In genomic region chr10:80506836-80507483, GRCh38 we compare ENCODE assay signal across 15 cellular contexts. TPM values are rescaled to one million over a fixed set of nuclear protein-coding genes. Genes with fewer than 3 reads are reported as not detected.
DNase-seq lines count a peak whose midpoint lies in the region; ATAC-seq, FAIRE-seq and TF ChIP-seq lines count a peak whose summit lies in the region.
"Had no signal": no experiment of that assay in that cellular context is flagged by ENCODE, and none has a peak within 500 bp of the region (broad histone marks: within the 10 kb centered on the region; RNA-seq: fewer than 3 reads in every experiment).

No MANE protein-coding gene starts in this region.

- H3K9me3 ChIP-seq in astrocyte (ENCODE audit: insufficient read depth, low read depth, low read length) (no peaks in the 10 kb centered on the region), upper lobe of right lung (no peaks in the 10 kb centered on the region)
- H3K9me3 ChIP-seq: tibial artery had no signal

- peak overlapping the region; percentile 18 for H3K18ac ChIP-seq in mesendoderm (ENCODE audit: low read length)

- H3K4me3 ChIP-seq in astrocyte (ENCODE audit: insufficient read depth, low read depth, low read length) (peak overlapping the region; percentile 17), mesendoderm (ENCODE audit: low read length) (no peak overlapping the region), upper lobe of right lung (no peak overlapping the region)
- H3K4me3 ChIP-seq: tibial artery had no signal

- ATAC-seq in Right ventricle myocardium inferior (no peak), left ventricle myocardium superior (no peak), upper lobe of right lung (no peak)
- ATAC-seq: activated T-cell treated with anti-CD3 and anti-CD28 coated beads, Interleukin-2, amount 50 U/mL, for 72 hours; Panc1 had no signal

- no peaks in the 10 kb centered on the region for H3K27me3 Mint-ChIP-seq in astrocyte (ENCODE audit: low read depth, unreplicated experiment)

- H3K4me1 ChIP-seq in astrocyte (ENCODE audit: insufficient read depth, low read length) (peaks cover 75% of the 10 kb centered on the region), mesendoderm (ENCODE audit: control insufficient read depth, low read depth, low read length) (peaks cover 13% of the 10 kb centered on the region), upper lobe of right lung (peaks cover 77% of the 10 kb centered on the region)

- peak overlapping the region; percentile 21 for H2BK5ac ChIP-seq in mesendoderm (ENCODE audit: low read length)

- no peak overlapping the region for H3K4me3 Mint-ChIP-seq in astrocyte (ENCODE audit: unreplicated experiment)
- H3K4me3 Mint-ChIP-seq: activated T-cell treated with anti-CD3 and anti-CD28 coated beads, Interleukin-2, amount 50 U/mL, for 72 hours had no signal

- H2AFZ ChIP-seq in astrocyte (ENCODE audit: low read depth, low read length), result no peak overlapping the region

- H3K56ac ChIP-seq in mesendoderm (ENCODE audit: low read length), result peak overlapping the region; percentile 58

- H3K4ac ChIP-seq in mesendoderm (ENCODE audit: low read depth, low read length), result no peak overlapping the region

- H3K36me3 ChIP-seq in astrocyte (ENCODE audit: insufficient read depth, low read length) (peaks cover 7% of the 10 kb centered on the region), mesendoderm (ENCODE audit: control insufficient read depth, insufficient read depth, low read length) (peaks cover 1% of the 10 kb centered on the region), upper lobe of right lung (peaks cover 65% of the 10 kb centered on the region)

- TF ChIP-seq CTCF in astrocyte (IDR thresholded peaks at IDR 0.05; ENCODE audit: insufficient read depth, low read depth, low read length), result no peak
- no peak for TF ChIP-seq CTCF in upper lobe of right lung (IDR thresholded peaks at IDR 0.05)

- H2BK15ac ChIP-seq in mesendoderm (replicated peaks; ENCODE audit: low read depth), result no peak overlapping the region

- DNase-seq in Right ventricle myocardium inferior (ENCODE audit: missing footprints), result peak; percentile 56
- no peak for DNase-seq in left ventricle myocardium superior
- DNase-seq in astrocyte (ENCODE audit: low read depth), result no peak
- DNase-seq in mesendoderm, result no peak
- DNase-seq in upper lobe of right lung, result no peak
- DNase-seq in NCI-H1436 treated with DMSO at 0.1 percent for 48 hours (lab: John Stamatoyannopoulos, UW), result no peak
- DNase-seq in NCI-H1092 (lab: John Stamatoyannopoulos, UW), result no peak
- no peak for DNase-seq in NCI-H1105 (lab: John Stamatoyannopoulos, UW)
- DNase-seq: activated T-cell treated with anti-CD3 and anti-CD28 coated beads, Interleukin-2, amount 50 U/mL, for 72 hours; DND-41; NCI-H1436; NCI-H510A treated with DMSO at 0.1 percent for 48 hours; T-helper 2 cell had no signal

- H3K36me3 Mint-ChIP-seq in astrocyte (ENCODE audit: low read depth, unreplicated experiment), result peaks cover 28% of the 10 kb centered on the region

- H3K79me2 ChIP-seq in astrocyte (ENCODE audit: insufficient read depth, low read length) (peaks cover 54% of the 10 kb centered on the region), mesendoderm (ENCODE audit: control insufficient read depth, insufficient read depth, low read length) (peaks cover 6% of the 10 kb centered on the region)

- H3K27ac Mint-ChIP-seq in astrocyte (ENCODE audit: unreplicated experiment), result peak overlapping the region; percentile 99

- H4K8ac ChIP-seq in mesendoderm (ENCODE audit: low read depth, low read length), result no peak overlapping the region

- no peaks in the 10 kb centered on the region for H3K27me3 ChIP-seq in astrocyte (ENCODE audit: insufficient read depth, low read length)
- H3K27me3 ChIP-seq in mesendoderm (ENCODE audit: insufficient read depth, low read length, poor library complexity), result no peaks in the 10 kb centered on the region
- no peaks in the 10 kb centered on the region for H3K27me3 ChIP-seq in upper lobe of right lung
- H3K27me3 ChIP-seq: tibial artery had no signal

- intact Hi-C loops in Right ventricle myocardium inferior (cut with DNase I), result no loop called here
- intact Hi-C loops in left ventricle myocardium superior (cut with micrococcal nuclease), result no loop called here
- intact Hi-C loops in upper lobe of right lung (cut with DNase I), result loop anchor here (5.0 kb wide), 1 partner anchor 45 kb away; no protein-coding TSS in a partner anchor

- no peak overlapping the region for H2AK5ac ChIP-seq in mesendoderm (ENCODE audit: low read length)

- H3K79me1 ChIP-seq in mesendoderm (ENCODE audit: low read length), result peaks cover 30% of the 10 kb centered on the region

- peaks cover 75% of the 10 kb centered on the region for H3K4me1 Mint-ChIP-seq in astrocyte (ENCODE audit: low read depth, unreplicated experiment)

- no CpG with 5 or more reads among the region's 13 CpGs for WGBS in mesendoderm (ENCODE audit: extremely low coverage, insufficient coverage, low lambda C conversion rate)

- no peak for FAIRE-seq in astrocyte (lab: Jason Lieb, UNC)

- H2BK120ac ChIP-seq in mesendoderm (ENCODE audit: low read depth, low read length), result no peak overlapping the region

- H3K4me2 ChIP-seq in astrocyte (ENCODE audit: low read length), result peak overlapping the region; percentile 45
- H3K4me2 ChIP-seq in mesendoderm (ENCODE audit: low read length), result no peak overlapping the region

- no peak overlapping the region for H4K5ac ChIP-seq in mesendoderm (ENCODE audit: low read length)

- no peaks in the 10 kb centered on the region for H3K9me3 Mint-ChIP-seq in astrocyte (ENCODE audit: unreplicated experiment)
- H3K9me3 Mint-ChIP-seq: activated T-cell treated with anti-CD3 and anti-CD28 coated beads, Interleukin-2, amount 50 U/mL, for 72 hours had no signal

- no peak overlapping the region for H3K23ac ChIP-seq in mesendoderm (ENCODE audit: low read length)

- H4K20me1 ChIP-seq in astrocyte (ENCODE audit: insufficient read depth, low read length), result no peaks in the 10 kb centered on the region

- H3K27ac ChIP-seq in astrocyte (ENCODE audit: low read depth, low read length) (peak overlapping the region; percentile 96), mesendoderm (ENCODE audit: low read depth, low read length) (peak overlapping the region; percentile 64), upper lobe of right lung (peak overlapping the region; percentile 65)
- H3K27ac ChIP-seq: tibial artery had no signal

- H3K9ac ChIP-seq in astrocyte (ENCODE audit: low read length) (peak overlapping the region; percentile 79), mesendoderm (ENCODE audit: low read length) (no peak overlapping the region)

RNA-seq across cellular contexts. Expression of gene SH2D4B, which starts 30.7 kb away (rescaled TPM):
- total RNA-seq in Right ventricle myocardium inferior, result not detected
- total RNA-seq in left ventricle myocardium superior, result not detected
- total RNA-seq in astrocyte, result 0.07 TPM in 1 of 2 replicates, not detected in the other
- 0.06 TPM for polyA plus RNA-seq in mesendoderm (2013, experiment 1 of 2)
- polyA plus RNA-seq in mesendoderm (2013, experiment 2 of 2), result 0.04 TPM
- total RNA-seq in upper lobe of right lung, result 0.43 TPM

RNA-seq across cellular contexts. Expression of gene TSPAN14, which starts 52.9 kb away (rescaled TPM):
- total RNA-seq in Right ventricle myocardium inferior (38.7 TPM), left ventricle myocardium superior (41.2 TPM), astrocyte (134 and 140 TPM in 2 replicates), upper lobe of right lung (157 TPM)
- 32.4 TPM for polyA plus RNA-seq in mesendoderm (2013, experiment 1 of 2)
- 30.9 TPM for polyA plus RNA-seq in mesendoderm (2013, experiment 2 of 2)
